Comparison of ENCODE assay signal across 8 cellular contexts in genomic region chr19:53333071-53333465, GRCh38. TPM values are rescaled to one million over a fixed set of nuclear protein-coding genes. Genes with fewer than 3 reads are reported as not detected.
DNase-seq lines count a peak whose midpoint lies in the region; ATAC-seq, FAIRE-seq and TF ChIP-seq lines count a peak whose summit lies in the region.

No MANE protein-coding gene starts in this region.

- H4K5ac ChIP-seq in H1 (ENCODE audit: insufficient read length, low read depth, low read length) = no peak overlapping the region

- no peak overlapping the region for H2BK15ac ChIP-seq in H1 (ENCODE audit: low read length)

- peak overlapping the region; percentile 90 for H2AFZ ChIP-seq in H1 (ENCODE audit: low read length)

- ATAC-seq in HG03175 (IDR thresholded peaks at IDR 0.05; ENCODE audit: unreplicated experiment) (peak; percentile 18), thoracic aorta (ENCODE audit: insufficient number of reproducible peaks, low FRiP score, low read depth) (no peak), HG02798 (IDR thresholded peaks at IDR 0.05; ENCODE audit: poor library complexity, unreplicated experiment) (no peak)

- H3K56ac ChIP-seq in H1 (replicated peaks; ENCODE audit: insufficient read length, low read depth, low read length) = no peak overlapping the region

- H4K8ac ChIP-seq in H1 (ENCODE audit: extremely low read depth, insufficient read depth, low read length) = 0 out of 2 replicates have a peak overlapping the region, but pooled peaks have one; percentile 57

- no peak overlapping the region for H3K18ac ChIP-seq in H1 (ENCODE audit: extremely low read depth, low read length)

- TF ChIP-seq EP300 in H1 (IDR thresholded peaks at IDR 0.05; ENCODE audit: borderline replicate concordance in 1 of 2, low read depth in 2 of 2, low read length in 2 of 2) = no peak

- CTCF ChIA-PET in H1 (lab: Charles Lee; ENCODE audit: partially characterized antibody) = interaction anchor here (0.6 to 2.4 kb wide), 3 partner anchors 24 to 248 kb away, joined by 3 to 5 read pairs (median 5); no protein-coding TSS in a partner anchor

- H3K79me2 ChIP-seq in H1 (ENCODE audit: control insufficient read depth in 1 of 2, insufficient read depth in 2 of 2, low read length in 2 of 2) = peaks cover 0 to 18% of the 10 kb centered on the region in 2 experiments; a peak in 1 of 4 replicates

- no peak overlapping the region for H3K4ac ChIP-seq in H1 (replicated peaks; ENCODE audit: insufficient read length, low read depth, low read length)

- no peaks in the 10 kb centered on the region; the same call in 1 of the 2 replicates for H3K23me2 ChIP-seq in H1 (ENCODE audit: low read depth, low read length)

- peak; percentile 32 for FAIRE-seq in H1 (lab: Jason Lieb, UNC)

- peaks cover 0 to 3% of the 10 kb centered on the region in 2 experiments; a peak in 2 of 4 replicates for H3K9me3 ChIP-seq in H1 (ENCODE audit: insufficient read depth in 2 of 2, low read depth in 1 of 2, low read length in 1 of 2)
- H3K9me3 ChIP-seq in thoracic aorta = no peaks in the 10 kb centered on the region

- 5% methylated on average over 14 of the region's 14 CpGs; no CpG with 5 or more reads in 1 of the 2 experiments for WGBS in H1 (ENCODE audit: extremely low coverage in 1 of 2, insufficient coverage in 1 of 2, insufficient read length in 1 of 2, insufficient replicate concordance in 2 of 2, low coverage in 1 of 2, low lambda C conversion rate in 2 of 2, missing lambda C conversion rate in 1 of 2), 2 experiments

- H3K27me3 ChIP-seq in H1 (replicated peaks in 1 of 4; ENCODE audit: control insufficient read depth in 3 of 4, extremely low read depth in 1 of 4, insufficient read depth in 3 of 4, low read length in 3 of 4) = no peaks in the 10 kb centered on the region
- no peaks in the 10 kb centered on the region for H3K27me3 ChIP-seq in thoracic aorta (replicated peaks; ENCODE audit: insufficient read depth)

- no peak overlapping the region for H3K23ac ChIP-seq in H1 (ENCODE audit: insufficient read length)

- no peak overlapping the region for H2AK5ac ChIP-seq in H1 (ENCODE audit: low read depth, low read length)

- TF ChIP-seq POLR2A in H1 (IDR thresholded peaks at IDR 0.05; ENCODE audit: control extremely low read depth in 1 of 2, low read depth in 2 of 2, low read length in 2 of 2) = no peak; a peak in 1 of 3 replicates

- H3K9ac ChIP-seq in H1 (replicated peaks in 1 of 4; ENCODE audit: extremely low read depth in 1 of 4, low read depth in 3 of 4, low read length in 3 of 4) = peak overlapping the region; percentile 16 to 61 (median 48); a peak in 5 of 7 replicates

- H2BK5ac ChIP-seq in H1 (ENCODE audit: low read depth, low read length) = no peak overlapping the region

- POLR2A ChIA-PET in H1 (lab: Charles Lee; ENCODE audit: partially characterized antibody) = interaction anchor here (0.6 to 2.1 kb wide), 3 partner anchors 39 to 263 kb away, joined by 3 to 5 read pairs (median 5); no protein-coding TSS in a partner anchor

- TF ChIP-seq CTCF in H1 (IDR thresholded peaks at IDR 0.05; ENCODE audit: control extremely low read depth in 1 of 3, insufficient read depth in 1 of 3, low read depth in 1 of 3, low read length in 3 of 3) (no peak), thoracic aorta (IDR thresholded peaks at IDR 0.05) (no peak), GM20000 (IDR thresholded peaks at IDR 0.05; ENCODE audit: extremely low read depth, missing control alignments) (no peak)

- 0 out of 2 replicates have a peak overlapping the region, but pooled peaks have one; percentile 68 for H2BK12ac ChIP-seq in H1 (ENCODE audit: low read depth, low read length)

- no peak overlapping the region for H4K91ac ChIP-seq in H1 (replicated peaks; ENCODE audit: insufficient read length, low read length)

- H4K20me1 ChIP-seq in H1 (replicated peaks in 1 of 2; ENCODE audit: control insufficient read depth in 1 of 2, insufficient read depth in 2 of 2, low read length in 2 of 2) = no peaks in the 10 kb centered on the region

- peak; percentile 56 for DNase-seq in Daoy (ENCODE audit: low read depth)
- DNase-seq in activated CD4-positive, CD25-positive, alpha-beta regulatory T cell treated with anti-CD3 and anti-CD28 coated beads, Interleukin-2, amount 50 U/mL, for 72 hours = peak; percentile 40
- no peak for DNase-seq in H1 (ENCODE audit: low read depth in 1 of 2, low spot score in 2 of 2)
- DNase-seq in mucosa of gallbladder (ENCODE audit: low spot score) = peak; percentile 15
- DNase-seq in thoracic aorta (ENCODE audit: low spot score) = peak; percentile 15
- DNase-seq in GM20000 (ENCODE audit: low spot score) = no peak

- H3K27ac ChIP-seq in H1 (ENCODE audit: low read depth, low read length) = 0 out of 2 replicates have a peak overlapping the region, but pooled peaks have one; percentile 1
- H3K27ac ChIP-seq in thoracic aorta = peak overlapping the region; percentile 76

- H3K4me1 ChIP-seq in H1 (replicated peaks in 1 of 4; ENCODE audit: control insufficient read depth in 3 of 4, insufficient read depth in 4 of 4, low read length in 3 of 4) (no peaks in the 10 kb centered on the region), thoracic aorta (ENCODE audit: control insufficient read depth in 1 of 2, low read depth in 2 of 2) (peaks cover 0 to 6% of the 10 kb centered on the region in 2 donors)

- H3K36me3 ChIP-seq in H1 (ENCODE audit: control insufficient read depth in 2 of 4, insufficient read depth in 4 of 4, low read length in 3 of 4) = no peaks in the 10 kb centered on the region; a peak in 2 of 8 replicates
- no peaks in the 10 kb centered on the region for H3K36me3 ChIP-seq in thoracic aorta

- H3K14ac ChIP-seq in H1 (ENCODE audit: insufficient read length) = no peak overlapping the region

- H2BK20ac ChIP-seq in H1 (ENCODE audit: low read length) = no peak overlapping the region

- H2BK120ac ChIP-seq in H1 (replicated peaks; ENCODE audit: low read depth, low read length) = no peak overlapping the region

- peak overlapping the region; percentile 44 to 68 for H3K4me2 ChIP-seq in H1 (ENCODE audit: insufficient read depth in 1 of 2, low read depth in 2 of 2, low read length in 2 of 2)

- TF ChIP-seq RAD21 in H1 (IDR thresholded peaks at IDR 0.05 in 1 of 2, conservative IDR thresholded peaks at IDR 0.05 in 1 of 2; ENCODE audit: low read depth in 2 of 2, low read length in 2 of 2) = no peak

- H3K79me1 ChIP-seq in H1 (ENCODE audit: low read depth, low read length) = peaks cover 2% of the 10 kb centered on the region

- H3K4me3 ChIP-seq in H1 (ENCODE audit: extremely low read depth in 1 of 4, insufficient read depth in 2 of 4, low read depth in 3 of 4, low read length in 4 of 4) (peak overlapping the region; percentile 18 to 94 (median 79); a peak in 7 of 8 replicates), thoracic aorta (peak overlapping the region; percentile 86)

TF ChIP-seq in H1, 55 proteins besides CTCF, POLR2A, EP300 and RAD21 (continues in another document):
- TF ChIP-seq JUND (IDR thresholded peaks at IDR 0.05; ENCODE audit: low read length) (peak; percentile 75), RXRA (IDR thresholded peaks at IDR 0.05; ENCODE audit: insufficient read depth, low read depth, low read length) (no peak), ATF2 (IDR thresholded peaks at IDR 0.05; ENCODE audit: low read length) (peak; percentile 38; the same call in 1 of the 2 replicates), SIRT6 (IDR thresholded peaks at IDR 0.05; ENCODE audit: low read length) (no peak)

RNA-seq across cellular contexts. Expression of gene ZNF845, which starts 0.5 kb away (rescaled TPM):
- 10.0 and 11.0 TPM in 2 replicates for total RNA-seq in Daoy (2014; rRNA removed; shearing (Covaris generic))
- 20.8 and 22.5 TPM in 2 replicates for total RNA-seq in H1 (2021; fragmentation: NEBNext Ultra II Directional; extraction: Animal tissue kit (Norgen Biotek cat#: 25700))
- 2.4 and 3.6 TPM in 2 replicates for polyA plus RNA-seq in H1 (2011; rRNA removed)
- 4.9 TPM for polyA plus RNA-seq in H1 (2011; cell fraction: cytosol; rRNA removed)
- 3.4 TPM for polyA plus RNA-seq in H1 (2011; cell fraction: nucleus; rRNA removed)
- polyA plus RNA-seq in H1 (2012, experiment 1 of 2) = 7.1 to 13.6 TPM (median 8.5 TPM) in 4 replicates
- polyA plus RNA-seq in H1 (2012, experiment 2 of 2) = 0.66 TPM
- 8.5 TPM for polyA plus RNA-seq in H1 (2013, experiment 1 of 2)
- polyA plus RNA-seq in H1 (2013, experiment 2 of 2) = 8.0 TPM
- 24.1 and 36.6 TPM in 2 replicates for polyA minus RNA-seq in H1 (2011; rRNA and poly(A)+ RNA removed)
- polyA minus RNA-seq in H1 (2011; cell fraction: cytosol; rRNA and poly(A)+ RNA removed) = 18.0 TPM
- 37.7 TPM for polyA minus RNA-seq in H1 (2011; cell fraction: nucleus; rRNA and poly(A)+ RNA removed)
- 7.5 TPM for total RNA-seq in mucosa of gallbladder
- 1 to 10 TPM; 4.2 to 7.4 TPM for total RNA-seq in thoracic aorta

RNA-seq across cellular contexts. Expression of gene ZNF525, which starts 32.4 kb away (rescaled TPM):
- 8.1 and 11.2 TPM in 2 replicates for total RNA-seq in Daoy (2014; rRNA removed; shearing (Covaris generic))
- total RNA-seq in H1 (2021; fragmentation: NEBNext Ultra II Directional; extraction: Animal tissue kit (Norgen Biotek cat#: 25700)) = 58.0 and 63.4 TPM in 2 replicates
- 5.1 and 8.2 TPM in 2 replicates for polyA plus RNA-seq in H1 (2011; rRNA removed)
- 12.0 TPM for polyA plus RNA-seq in H1 (2011; cell fraction: cytosol; rRNA removed)
- 14.0 TPM for polyA plus RNA-seq in H1 (2011; cell fraction: nucleus; rRNA removed)
- 14.6 to 28.4 TPM (median 18.9 TPM) in 4 replicates for polyA plus RNA-seq in H1 (2012, experiment 1 of 2)
- polyA plus RNA-seq in H1 (2012, experiment 2 of 2) = 2.4 TPM
- polyA plus RNA-seq in H1 (2013, experiment 1 of 2) = 29.8 TPM
- 26.6 TPM for polyA plus RNA-seq in H1 (2013, experiment 2 of 2)
- polyA minus RNA-seq in H1 (2011; rRNA and poly(A)+ RNA removed) = 49.4 and 53.6 TPM in 2 replicates
- polyA minus RNA-seq in H1 (2011; cell fraction: cytosol; rRNA and poly(A)+ RNA removed) = 21.4 TPM
- polyA minus RNA-seq in H1 (2011; cell fraction: nucleus; rRNA and poly(A)+ RNA removed) = 117 TPM
- total RNA-seq in mucosa of gallbladder (18.1 TPM), thoracic aorta (10 to 100 TPM in 1 of 2 donors, 1 to 10 TPM in 1; 4.9 to 11.4 TPM)

Comparison
In these comparisons a context has a peak if more than half of its experiments do, and no peak if none do; other contexts are left out.
1. DNase-seq: peak in Daoy (single experiment), activated CD4-positive, CD25-positive, alpha-beta regulatory T cell treated with anti-CD3 and anti-CD28 coated beads, Interleukin-2, amount 50 U/mL, for 72 hours (single experiment), mucosa of gallbladder (single experiment) and thoracic aorta (single experiment); none in H1 (0 of 2) and GM20000 (single experiment).